24 cellular contexts compared by ENCODE assay signal in genomic region chr1:90507173-90507572, GRCh38.
DNase-seq lines count a peak whose midpoint lies in the region; ATAC-seq, FAIRE-seq and TF ChIP-seq lines count a peak whose summit lies in the region.
"Had no signal": no experiment of that assay in that cellular context is flagged by ENCODE, and none has a peak within 500 bp of the region (broad histone marks: within the 10 kb centered on the region; RNA-seq: fewer than 3 reads in every experiment).

No MANE protein-coding gene starts in this region.

- H3K36me3 ChIP-seq in GM12878 (ENCODE audit: control insufficient read depth in 2 of 2, insufficient read depth in 2 of 2, low read length in 1 of 2), result no peaks in the 10 kb centered on the region
- H3K36me3 ChIP-seq: BE2C, BLaER1 had no signal

- in situ Hi-C loops in GM12878 (cut with MboI), result no loop called here

- RAD21 ChIA-PET in GM12878 (lab: Charles Lee; ENCODE audit: unreplicated experiment), result interaction anchor here (1.0 to 8.9 kb wide), 6 partner anchors 20 to 147 kb away, joined by 3 to 110 read pairs (median 9); no protein-coding TSS in a partner anchor

- SMC1A ChIA-PET in GM12878 (lab: Charles Lee; ENCODE audit: uncharacterized antibody, unreplicated experiment), result interaction anchor here (1.2 to 8.9 kb wide), 9 partner anchors 10 to 32 kb away, joined by 3 to 116 read pairs (median 11); no protein-coding TSS in a partner anchor

- H3K4me1 ChIP-seq in GM12878 (ENCODE audit: control insufficient read depth, insufficient read depth, low read length), result no peaks in the 10 kb centered on the region
- H3K4me1 ChIP-seq: BE2C, BLaER1 had no signal

- no peaks in the 10 kb centered on the region for H3K9me3 ChIP-seq in GM12878 (replicated peaks; ENCODE audit: control insufficient read depth, insufficient read depth, low read length)
- H3K9me3 ChIP-seq: BE2C, BLaER1 had no signal

- no peak overlapping the region for H3K4me3 ChIP-seq in GM12878
- H3K4me3 ChIP-seq: BLaER1 had no signal

- no peaks in the 10 kb centered on the region for H4K20me1 ChIP-seq in GM12878 (ENCODE audit: control insufficient read depth, insufficient read depth)
- H4K20me1 ChIP-seq: BLaER1 had no signal

- peak; percentile 22 for DNase-seq in NCI-H748 (lab: John Stamatoyannopoulos, UW; ENCODE audit: unreplicated experiment)
- no peak for DNase-seq in NCI-H748 treated with DMSO at 0.1 percent for 48 hours (lab: John Stamatoyannopoulos, UW)
- peak; percentile 36 for DNase-seq in DMS53 treated with DMSO at 0.1 percent for 48 hours (lab: John Stamatoyannopoulos, UW; ENCODE audit: unreplicated experiment)
- DNase-seq in GM12878 (ENCODE audit: low read depth, low spot score), result no peak
- DNase-seq: 8988T; ACHN; BE2C; C1 segment of cervical spinal cord; CD4-positive, alpha-beta memory T cell; CD4-positive, CD25-positive, alpha-beta regulatory T cell; CD8-positive, alpha-beta memory T cell; COR-L47; DMS 273 treated with DMSO at 0.1 percent for 48 hours; DMS153; DMS79; DND-41; EL; GDM1 had no signal

- no peak overlapping the region for H3K4me2 ChIP-seq in GM12878 (ENCODE audit: control insufficient read depth, insufficient read depth)
- H3K4me2 ChIP-seq: BLaER1 had no signal

- no peak for TF ChIP-seq CTCF in GM12878 (IDR thresholded peaks at IDR 0.05 in 2 of 3, conservative IDR thresholded peaks at IDR 0.05 in 1 of 3; ENCODE audit: control insufficient read depth in 2 of 3, extremely low read depth in 1 of 3, insufficient read depth in 1 of 3, low read depth in 3 of 3, low read length in 3 of 3)

- TF ChIP-seq RAD21 in GM12878 (IDR thresholded peaks at IDR 0.05; ENCODE audit: insufficient read depth, low read depth, low read length), result no peak

- WGBS in GM12878 (ENCODE audit: insufficient coverage, insufficient replicate concordance, low lambda C conversion rate, missing lambda C conversion rate), result 46% methylated on average over 5 of the region's 5 CpGs

- no peak overlapping the region for H3K27ac ChIP-seq in GM12878 (ENCODE audit: control insufficient read depth, insufficient read depth)
- H3K27ac ChIP-seq: BLaER1 had no signal

- H3K79me2 ChIP-seq in GM12878 (ENCODE audit: control insufficient read depth, insufficient read depth, low read length), result no peaks in the 10 kb centered on the region

- H3K27me3 ChIP-seq in GM12878 (replicated peaks in 1 of 2; ENCODE audit: control insufficient read depth in 2 of 2, insufficient read depth in 2 of 2, low read length in 1 of 2), result no peaks in the 10 kb centered on the region
- H3K27me3 ChIP-seq: BE2C, BLaER1 had no signal

- H3K9ac ChIP-seq in GM12878 (ENCODE audit: control insufficient read depth, insufficient read depth, low read length), result no peak overlapping the region
- H3K9ac ChIP-seq: BLaER1 had no signal

- H2AFZ ChIP-seq in GM12878 (ENCODE audit: control insufficient read depth, low read depth, low read length), result no peak overlapping the region

- intact Hi-C loops in GM12878 (cut with micrococcal nuclease; ENCODE audit: unreplicated experiment), result loop anchor here (5.0 kb wide), 2 partner anchors 70 to 150 kb away; no protein-coding TSS in a partner anchor

- peak; percentile 41 for FAIRE-seq in GM12878 (lab: Jason Lieb, UNC)
- FAIRE-seq: A204.1, GM12891, GM19239 had no signal

- POLR2A ChIA-PET in GM12878 (lab: Charles Lee), result interaction anchor here (3.1 to 4.4 kb wide), 2 partner anchors 20 to 31 kb away, joined by 12 to 22 read pairs; no protein-coding TSS in a partner anchor

- no peak for ATAC-seq in GM12878
- no peak for ATAC-seq in GM21528 (IDR thresholded peaks at IDR 0.05; ENCODE audit: low FRiP score, unreplicated experiment)
- ATAC-seq in HG02973 (IDR thresholded peaks at IDR 0.05; ENCODE audit: unreplicated experiment), result no peak

- BruUV-seq in GM12878 (replicated peaks; lab: Mats Ljungman, UMichigan), result no TSS peak

- no peak for TF ChIP-seq POLR2A in GM12878 (IDR thresholded peaks at IDR 0.05; ENCODE audit: low read depth, low read length)

- CTCF ChIA-PET in GM12878 (lab: Yijun Ruan, JAX), result interaction anchor here (0.7 to 3.4 kb wide), 4 partner anchors 26 to 702 kb away, joined by 3 to 19 read pairs (median 5); no protein-coding TSS in a partner anchor

- no peak for TF ChIP-seq EP300 in GM12878 (IDR thresholded peaks at IDR 0.05; ENCODE audit: borderline replicate concordance in 1 of 2, control insufficient read depth in 1 of 2, low read depth in 2 of 2, low read length in 2 of 2)

TF ChIP-seq in GM12878, 131 proteins besides CTCF, POLR2A, EP300 and RAD21:
- TF ChIP-seq MEF2B (IDR thresholded peaks at IDR 0.05; ENCODE audit: partially characterized antibody, poor library complexity, severe bottlenecking) (peak; percentile 13), IKZF2 (IDR thresholded peaks at IDR 0.05) (no peak; a peak in 1 of 4 replicates), TBL1XR1 (IDR thresholded peaks at IDR 0.05; ENCODE audit: low read depth, low read length) (no peak), RELA (IDR thresholded peaks at IDR 0.05; ENCODE audit: borderline replicate concordance, partially characterized antibody) (no peak), PBX3 (IDR thresholded peaks at IDR 0.05; ENCODE audit: insufficient replicate concordance, low read depth, low read length) (no peak), ZNF217 (IDR thresholded peaks at IDR 0.05) (peak; percentile 52; the same call in 1 of the 2 replicates), E2F4 (IDR thresholded peaks at IDR 0.05; ENCODE audit: low read depth, low read length) (no peak), MTA2 (IDR thresholded peaks at IDR 0.05; ENCODE audit: low read depth) (peak; percentile 56; the same call in 1 of the 2 replicates), BMI1 (IDR thresholded peaks at IDR 0.05; ENCODE audit: borderline replicate concordance) (0 out of 2 replicates have a peak, but pooled peaks have one; percentile 12)
- TF ChIP-seq, protein P1, sequence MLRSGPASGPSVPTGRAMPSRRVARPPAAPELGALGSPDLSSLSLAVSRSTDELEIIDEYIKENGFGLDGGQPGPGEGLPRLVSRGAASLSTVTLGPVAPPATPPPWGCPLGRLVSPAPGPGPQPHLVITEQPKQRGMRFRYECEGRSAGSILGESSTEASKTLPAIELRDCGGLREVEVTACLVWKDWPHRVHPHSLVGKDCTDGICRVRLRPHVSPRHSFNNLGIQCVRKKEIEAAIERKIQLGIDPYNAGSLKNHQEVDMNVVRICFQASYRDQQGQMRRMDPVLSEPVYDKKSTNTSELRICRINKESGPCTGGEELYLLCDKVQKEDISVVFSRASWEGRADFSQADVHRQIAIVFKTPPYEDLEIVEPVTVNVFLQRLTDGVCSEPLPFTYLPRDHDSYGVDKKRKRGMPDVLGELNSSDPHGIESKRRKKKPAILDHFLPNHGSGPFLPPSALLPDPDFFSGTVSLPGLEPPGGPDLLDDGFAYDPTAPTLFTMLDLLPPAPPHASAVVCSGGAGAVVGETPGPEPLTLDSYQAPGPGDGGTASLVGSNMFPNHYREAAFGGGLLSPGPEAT (IDR thresholded peaks at IDR 0.05; ENCODE audit: low read depth), result peak; percentile 21; the same call in 1 of the 2 replicates

Comparison
In these comparisons a context has a peak if more than half of its experiments do, and no peak if none do; other contexts are left out.
1. DNase-seq: peak in NCI-H748 (single experiment) and DMS53 treated with DMSO at 0.1 percent for 48 hours (single experiment); none in NCI-H748 treated with DMSO at 0.1 percent for 48 hours (single experiment) and GM12878 (single experiment).